Comparison of ENCODE assay signal across 1 cellular context in the genomic region with DNA sequence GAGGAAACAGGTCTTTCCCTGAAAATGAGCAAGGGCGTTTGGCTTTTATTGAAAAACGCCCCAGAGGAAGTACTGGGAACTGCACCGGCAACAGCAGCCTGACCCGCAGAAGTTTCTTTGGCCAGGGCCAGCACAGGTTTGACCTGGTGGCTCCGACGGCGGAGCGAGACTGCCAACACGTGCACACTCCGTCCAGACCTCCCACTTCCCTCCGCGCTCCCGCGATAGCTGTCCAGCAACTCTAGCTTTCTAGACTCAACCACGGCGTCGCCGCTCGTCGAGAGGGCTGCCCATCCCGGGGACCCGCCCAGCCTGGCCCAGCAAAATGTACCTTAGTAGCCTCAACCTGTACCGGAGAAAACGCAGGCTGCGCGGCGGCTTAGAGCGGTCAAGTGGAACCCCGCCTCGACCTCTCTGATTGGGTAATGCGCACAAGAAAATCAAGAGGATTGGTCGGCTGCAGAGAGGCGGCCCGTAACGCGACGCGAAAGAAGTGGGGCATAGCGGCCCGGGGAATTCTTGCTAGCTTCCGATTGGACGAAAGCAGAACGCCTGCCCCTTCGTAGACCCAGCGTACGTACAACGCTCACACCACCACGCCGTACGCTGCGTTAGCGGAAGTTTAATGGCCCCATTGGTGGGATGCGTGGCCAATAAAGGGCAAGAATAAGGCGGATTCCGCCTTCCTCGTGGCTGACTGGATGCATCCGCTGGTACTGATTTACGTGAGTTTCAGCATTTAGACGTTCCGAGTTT.
TF ChIP-seq lines count a peak whose summit lies in the region.

A gene with protein sequence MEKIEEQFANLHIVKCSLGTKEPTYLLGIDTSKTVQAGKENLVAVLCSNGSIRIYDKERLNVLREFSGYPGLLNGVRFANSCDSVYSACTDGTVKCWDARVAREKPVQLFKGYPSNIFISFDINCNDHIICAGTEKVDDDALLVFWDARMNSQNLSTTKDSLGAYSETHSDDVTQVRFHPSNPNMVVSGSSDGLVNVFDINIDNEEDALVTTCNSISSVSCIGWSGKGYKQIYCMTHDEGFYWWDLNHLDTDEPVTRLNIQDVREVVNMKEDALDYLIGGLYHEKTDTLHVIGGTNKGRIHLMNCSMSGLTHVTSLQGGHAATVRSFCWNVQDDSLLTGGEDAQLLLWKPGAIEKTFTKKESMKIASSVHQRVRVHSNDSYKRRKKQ (minus strand): TSS at position 399 of the 756 bp plus-strand sequence. CDS start 41,929 bp downstream, outside the sequence.

TF ChIP-seq in K562, 482 proteins besides CTCF, POLR2A, EP300 and RAD21 (continued from another document and continues in another):
- peak; percentile 43; the same call in 1 of the 2 replicates for TF ChIP-seq RB1 (IDR thresholded peaks at IDR 0.05; ENCODE audit: low read depth)
- no peak for TF ChIP-seq ZNF23 (CRISPR knock-in tag; IDR thresholded peaks at IDR 0.05)
- TF ChIP-seq, protein P1, sequence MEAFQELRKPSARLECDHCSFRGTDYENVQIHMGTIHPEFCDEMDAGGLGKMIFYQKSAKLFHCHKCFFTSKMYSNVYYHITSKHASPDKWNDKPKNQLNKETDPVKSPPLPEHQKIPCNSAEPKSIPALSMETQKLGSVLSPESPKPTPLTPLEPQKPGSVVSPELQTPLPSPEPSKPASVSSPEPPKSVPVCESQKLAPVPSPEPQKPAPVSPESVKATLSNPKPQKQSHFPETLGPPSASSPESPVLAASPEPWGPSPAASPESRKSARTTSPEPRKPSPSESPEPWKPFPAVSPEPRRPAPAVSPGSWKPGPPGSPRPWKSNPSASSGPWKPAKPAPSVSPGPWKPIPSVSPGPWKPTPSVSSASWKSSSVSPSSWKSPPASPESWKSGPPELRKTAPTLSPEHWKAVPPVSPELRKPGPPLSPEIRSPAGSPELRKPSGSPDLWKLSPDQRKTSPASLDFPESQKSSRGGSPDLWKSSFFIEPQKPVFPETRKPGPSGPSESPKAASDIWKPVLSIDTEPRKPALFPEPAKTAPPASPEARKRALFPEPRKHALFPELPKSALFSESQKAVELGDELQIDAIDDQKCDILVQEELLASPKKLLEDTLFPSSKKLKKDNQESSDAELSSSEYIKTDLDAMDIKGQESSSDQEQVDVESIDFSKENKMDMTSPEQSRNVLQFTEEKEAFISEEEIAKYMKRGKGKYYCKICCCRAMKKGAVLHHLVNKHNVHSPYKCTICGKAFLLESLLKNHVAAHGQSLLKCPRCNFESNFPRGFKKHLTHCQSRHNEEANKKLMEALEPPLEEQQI (IDR thresholded peaks at IDR 0.05): peak; percentile 72; the same call in 1 of the 2 replicates
- peak; percentile 49 for TF ChIP-seq SPI1 (IDR thresholded peaks at IDR 0.05; ENCODE audit: borderline replicate concordance, low read depth, low read length)
- peak; percentile 79; the same call in 1 of the 2 replicates for TF ChIP-seq MTA3 (IDR thresholded peaks at IDR 0.05; ENCODE audit: borderline replicate concordance)
- TF ChIP-seq HDAC1 (IDR thresholded peaks at IDR 0.05): peak in 1 of 2 experiments; percentile 84; a peak in 2 of 4 replicates
- TF ChIP-seq NRF1 (conservative IDR thresholded peaks at IDR 0.05 in 1 of 2, IDR thresholded peaks at IDR 0.05 in 1 of 2): peak; percentile 79 to 82
- TF ChIP-seq RCOR1 (IDR thresholded peaks at IDR 0.05; ENCODE audit: borderline replicate concordance in 1 of 2, low read depth in 2 of 2, low read length in 2 of 2): peak in 1 of 2 experiments; percentile 53; a peak in 2 of 4 replicates
- TF ChIP-seq CREM (IDR thresholded peaks at IDR 0.05; ENCODE audit: low read depth): peak; percentile 85
- TF ChIP-seq, protein P2, sequence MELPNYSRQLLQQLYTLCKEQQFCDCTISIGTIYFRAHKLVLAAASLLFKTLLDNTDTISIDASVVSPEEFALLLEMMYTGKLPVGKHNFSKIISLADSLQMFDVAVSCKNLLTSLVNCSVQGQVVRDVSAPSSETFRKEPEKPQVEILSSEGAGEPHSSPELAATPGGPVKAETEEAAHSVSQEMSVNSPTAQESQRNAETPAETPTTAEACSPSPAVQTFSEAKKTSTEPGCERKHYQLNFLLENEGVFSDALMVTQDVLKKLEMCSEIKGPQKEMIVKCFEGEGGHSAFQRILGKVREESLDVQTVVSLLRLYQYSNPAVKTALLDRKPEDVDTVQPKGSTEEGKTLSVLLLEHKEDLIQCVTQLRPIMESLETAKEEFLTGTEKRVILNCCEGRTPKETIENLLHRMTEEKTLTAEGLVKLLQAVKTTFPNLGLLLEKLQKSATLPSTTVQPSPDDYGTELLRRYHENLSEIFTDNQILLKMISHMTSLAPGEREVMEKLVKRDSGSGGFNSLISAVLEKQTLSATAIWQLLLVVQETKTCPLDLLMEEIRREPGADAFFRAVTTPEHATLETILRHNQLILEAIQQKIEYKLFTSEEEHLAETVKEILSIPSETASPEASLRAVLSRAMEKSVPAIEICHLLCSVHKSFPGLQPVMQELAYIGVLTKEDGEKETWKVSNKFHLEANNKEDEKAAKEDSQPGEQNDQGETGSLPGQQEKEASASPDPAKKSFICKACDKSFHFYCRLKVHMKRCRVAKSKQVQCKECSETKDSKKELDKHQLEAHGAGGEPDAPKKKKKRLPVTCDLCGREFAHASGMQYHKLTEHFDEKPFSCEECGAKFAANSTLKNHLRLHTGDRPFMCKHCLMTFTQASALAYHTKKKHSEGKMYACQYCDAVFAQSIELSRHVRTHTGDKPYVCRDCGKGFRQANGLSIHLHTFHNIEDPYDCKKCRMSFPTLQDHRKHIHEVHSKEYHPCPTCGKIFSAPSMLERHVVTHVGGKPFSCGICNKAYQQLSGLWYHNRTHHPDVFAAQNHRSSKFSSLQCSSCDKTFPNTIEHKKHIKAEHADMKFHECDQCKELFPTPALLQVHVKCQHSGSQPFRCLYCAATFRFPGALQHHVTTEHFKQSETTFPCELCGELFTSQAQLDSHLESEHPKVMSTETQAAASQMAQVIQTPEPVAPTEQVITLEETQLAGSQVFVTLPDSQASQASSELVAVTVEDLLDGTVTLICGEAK (IDR thresholded peaks at IDR 0.05): peak; percentile 66; the same call in 1 of the 2 replicates
- TF ChIP-seq, protein P2 (CRISPR knock-in tag; IDR thresholded peaks at IDR 0.05): no peak
- 0 out of 2 replicates have a peak, but pooled peaks have one; percentile 12 for TF ChIP-seq ETV5 (CRISPR knock-in tag; IDR thresholded peaks at IDR 0.05; ENCODE audit: low read depth)
- no peak for TF ChIP-seq ZNF282 (CRISPR knock-in tag; IDR thresholded peaks at IDR 0.05)
- TF ChIP-seq POLR2AphosphoS2 (IDR thresholded peaks at IDR 0.05; ENCODE audit: low read length): no peak
- no peak for TF ChIP-seq KAT2B (IDR thresholded peaks at IDR 0.05; ENCODE audit: low read depth, low read length)
- TF ChIP-seq ZNF766 (CRISPR knock-in tag; conservative IDR thresholded peaks at IDR 0.05): no peak
- TF ChIP-seq, protein P3, sequence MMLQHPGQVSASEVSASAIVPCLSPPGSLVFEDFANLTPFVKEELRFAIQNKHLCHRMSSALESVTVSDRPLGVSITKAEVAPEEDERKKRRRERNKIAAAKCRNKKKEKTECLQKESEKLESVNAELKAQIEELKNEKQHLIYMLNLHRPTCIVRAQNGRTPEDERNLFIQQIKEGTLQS (IDR thresholded peaks at IDR 0.05): no peak
- TF ChIP-seq, protein P3 (CRISPR knock-in tag; conservative IDR thresholded peaks at IDR 0.05): peak; percentile 18; the same call in 1 of the 2 replicates
- no peak for TF ChIP-seq ZNF174 (CRISPR knock-in tag; IDR thresholded peaks at IDR 0.05)
- TF ChIP-seq POLR2G (IDR thresholded peaks at IDR 0.05; ENCODE audit: low read depth, low read length): peak; percentile 93
- TF ChIP-seq TAF9B (IDR thresholded peaks at IDR 0.05; ENCODE audit: partially characterized antibody): peak; percentile 83
- no peak for TF ChIP-seq MAFF (IDR thresholded peaks at IDR 0.05; ENCODE audit: low read length)
- TF ChIP-seq LCOR (CRISPR knock-in tag; IDR thresholded peaks at IDR 0.05): 0 out of 2 replicates have a peak, but pooled peaks have one; percentile 32
- 0 out of 2 replicates have a peak, but pooled peaks have one; percentile 50 for TF ChIP-seq KAT7 (CRISPR knock-in tag; IDR thresholded peaks at IDR 0.05; ENCODE audit: borderline replicate concordance)
- peak in 1 of 2 experiments; percentile 68; a peak in 1 of 4 replicates for TF ChIP-seq SIN3A (IDR thresholded peaks at IDR 0.05; ENCODE audit: borderline replicate concordance in 2 of 2, control insufficient read depth in 1 of 2, low read depth in 2 of 2, low read length in 2 of 2)
- peak; percentile 55 for TF ChIP-seq CCNT2 (IDR thresholded peaks at IDR 0.05; ENCODE audit: borderline replicate concordance, extremely low read depth, insufficient read length, low read depth, low read length)
- peak; percentile 99 for TF ChIP-seq L3MBTL2 (IDR thresholded peaks at IDR 0.05)
- peak; percentile 88 for TF ChIP-seq ASH1L (IDR thresholded peaks at IDR 0.05; ENCODE audit: borderline replicate concordance, low read depth, partially characterized antibody)
- peak; percentile 76 for TF ChIP-seq ZFX (CRISPR knock-in tag; IDR thresholded peaks at IDR 0.05)
- TF ChIP-seq CXXC5 (CRISPR knock-in tag; IDR thresholded peaks at IDR 0.05): peak; percentile 88
- no peak for TF ChIP-seq ZNF780A (CRISPR knock-in tag; IDR thresholded peaks at IDR 0.05)
- TF ChIP-seq NCOA6 (IDR thresholded peaks at IDR 0.05): peak; percentile 69
- TF ChIP-seq KDM5B (IDR thresholded peaks at IDR 0.05; ENCODE audit: insufficient replicate concordance, low read depth, low read length): peak; percentile 86
- peak; percentile 27; the same call in 1 of the 2 replicates for TF ChIP-seq NR2C2 (CRISPR knock-in tag; IDR thresholded peaks at IDR 0.05)
- peak; percentile 88 for TF ChIP-seq NR2C2 (tag; IDR thresholded peaks at IDR 0.05)
- TF ChIP-seq ESRRA (IDR thresholded peaks at IDR 0.05; ENCODE audit: borderline replicate concordance, low read depth): 0 out of 2 replicates have a peak, but pooled peaks have one; percentile 12
- TF ChIP-seq, protein P4, sequence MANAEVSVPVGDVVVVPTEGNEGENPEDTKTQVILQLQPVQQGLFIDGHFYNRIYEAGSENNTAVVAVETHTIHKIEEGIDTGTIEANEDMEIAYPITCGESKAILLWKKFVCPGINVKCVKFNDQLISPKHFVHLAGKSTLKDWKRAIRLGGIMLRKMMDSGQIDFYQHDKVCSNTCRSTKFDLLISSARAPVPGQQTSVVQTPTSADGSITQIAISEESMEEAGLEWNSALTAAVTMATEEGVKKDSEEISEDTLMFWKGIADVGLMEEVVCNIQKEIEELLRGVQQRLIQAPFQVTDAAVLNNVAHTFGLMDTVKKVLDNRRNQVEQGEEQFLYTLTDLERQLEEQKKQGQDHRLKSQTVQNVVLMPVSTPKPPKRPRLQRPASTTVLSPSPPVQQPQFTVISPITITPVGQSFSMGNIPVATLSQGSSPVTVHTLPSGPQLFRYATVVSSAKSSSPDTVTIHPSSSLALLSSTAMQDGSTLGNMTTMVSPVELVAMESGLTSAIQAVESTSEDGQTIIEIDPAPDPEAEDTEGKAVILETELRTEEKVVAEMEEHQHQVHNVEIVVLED (CRISPR knock-in tag; IDR thresholded peaks at IDR 0.05): peak; percentile 94
- TF ChIP-seq, protein P5, sequence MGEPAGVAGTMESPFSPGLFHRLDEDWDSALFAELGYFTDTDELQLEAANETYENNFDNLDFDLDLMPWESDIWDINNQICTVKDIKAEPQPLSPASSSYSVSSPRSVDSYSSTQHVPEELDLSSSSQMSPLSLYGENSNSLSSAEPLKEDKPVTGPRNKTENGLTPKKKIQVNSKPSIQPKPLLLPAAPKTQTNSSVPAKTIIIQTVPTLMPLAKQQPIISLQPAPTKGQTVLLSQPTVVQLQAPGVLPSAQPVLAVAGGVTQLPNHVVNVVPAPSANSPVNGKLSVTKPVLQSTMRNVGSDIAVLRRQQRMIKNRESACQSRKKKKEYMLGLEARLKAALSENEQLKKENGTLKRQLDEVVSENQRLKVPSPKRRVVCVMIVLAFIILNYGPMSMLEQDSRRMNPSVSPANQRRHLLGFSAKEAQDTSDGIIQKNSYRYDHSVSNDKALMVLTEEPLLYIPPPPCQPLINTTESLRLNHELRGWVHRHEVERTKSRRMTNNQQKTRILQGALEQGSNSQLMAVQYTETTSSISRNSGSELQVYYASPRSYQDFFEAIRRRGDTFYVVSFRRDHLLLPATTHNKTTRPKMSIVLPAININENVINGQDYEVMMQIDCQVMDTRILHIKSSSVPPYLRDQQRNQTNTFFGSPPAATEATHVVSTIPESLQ (CRISPR knock-in tag; IDR thresholded peaks at IDR 0.05): 0 out of 2 replicates have a peak, but pooled peaks have one; percentile 59
- no peak for TF ChIP-seq DIDO1 (tag; IDR thresholded peaks at IDR 0.05; ENCODE audit: low read depth)
- TF ChIP-seq, protein P6, sequence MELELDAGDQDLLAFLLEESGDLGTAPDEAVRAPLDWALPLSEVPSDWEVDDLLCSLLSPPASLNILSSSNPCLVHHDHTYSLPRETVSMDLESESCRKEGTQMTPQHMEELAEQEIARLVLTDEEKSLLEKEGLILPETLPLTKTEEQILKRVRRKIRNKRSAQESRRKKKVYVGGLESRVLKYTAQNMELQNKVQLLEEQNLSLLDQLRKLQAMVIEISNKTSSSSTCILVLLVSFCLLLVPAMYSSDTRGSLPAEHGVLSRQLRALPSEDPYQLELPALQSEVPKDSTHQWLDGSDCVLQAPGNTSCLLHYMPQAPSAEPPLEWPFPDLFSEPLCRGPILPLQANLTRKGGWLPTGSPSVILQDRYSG (tag; conservative IDR thresholded peaks at IDR 0.05; ENCODE audit: low read depth): 0 out of 2 replicates have a peak, but pooled peaks have one; percentile 47
- TF ChIP-seq, protein P7, sequence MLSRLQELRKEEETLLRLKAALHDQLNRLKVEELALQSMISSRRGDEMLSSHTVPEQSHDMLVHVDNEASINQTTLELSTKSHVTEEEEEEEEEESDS (CRISPR knock-in tag; IDR thresholded peaks at IDR 0.05): no peak
